In the genomic region with DNA sequence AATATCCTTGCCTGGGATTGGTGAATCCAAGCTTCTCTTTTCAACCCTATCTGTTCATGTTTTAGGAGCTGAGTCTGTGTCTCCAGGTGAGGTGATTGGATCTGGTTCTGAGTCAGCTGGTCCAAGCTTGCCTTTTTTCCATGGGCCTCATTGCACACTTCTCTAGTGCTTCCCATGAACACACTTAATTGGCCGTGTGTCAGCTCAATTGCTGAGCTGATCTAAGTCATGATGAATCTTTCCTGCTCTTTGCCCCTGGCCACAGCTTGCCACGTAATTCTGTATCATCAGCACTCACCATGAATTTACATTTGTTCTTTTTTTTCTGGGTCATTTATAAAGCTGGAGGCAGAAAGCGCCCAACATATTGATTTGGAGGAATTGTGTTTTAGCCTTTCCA, we compare ENCODE assay signal across 16 cellular contexts.
A peak's percentile ranks its signal among the peaks of the same experiment; 100 is the strongest.
DNase-seq lines count a peak whose midpoint lies in the region; ATAC-seq and TF ChIP-seq lines count a peak whose summit lies in the region.
"Had no signal": no experiment of that assay in that cellular context is flagged by ENCODE, and none has a peak within 500 bp of the region (broad histone marks: within the 10 kb centered on the region; RNA-seq: fewer than 3 reads in every experiment).

No MANE protein-coding gene starts in this region.

- no peaks in the 10 kb centered on the region for H3K79me2 ChIP-seq in SK-N-SH (ENCODE audit: insufficient read depth)

- no peaks in the 10 kb centered on the region for H3K4me1 ChIP-seq in breast epithelium
- peaks cover 0 to 4% of the 10 kb centered on the region in 2 experiments; a peak in 3 of 4 replicates for H3K4me1 ChIP-seq in SK-N-SH (ENCODE audit: control insufficient read depth in 1 of 2, insufficient read depth in 2 of 2, low read depth in 1 of 2, low read length in 1 of 2)
- no peaks in the 10 kb centered on the region for H3K4me1 ChIP-seq in mucosa of descending colon (ENCODE audit: low read depth)

- intact Hi-C loops in MCF 10A (cut with micrococcal nuclease) = no loop called here
- intact Hi-C loops in breast epithelium (cut with DNase I; ENCODE audit: low total_unique reads) = no loop called here
- intact Hi-C loops in mucosa of descending colon (cut with DNase I, micrococcal nuclease) = no loop called here

- WGBS in SK-N-SH (ENCODE audit: low lambda C conversion rate) = 4% methylated on average over 3 of the region's 3 CpGs

- no peak for ATAC-seq in mucosa of descending colon

- no peak for TF ChIP-seq CTCF in MCF 10A (IDR thresholded peaks at IDR 0.05; ENCODE audit: unreplicated experiment)
- no peak for TF ChIP-seq CTCF in breast epithelium (IDR thresholded peaks at IDR 0.05)
- TF ChIP-seq CTCF in SK-N-SH (IDR thresholded peaks at IDR 0.05) = no peak
- no peak for TF ChIP-seq CTCF in fibroblast of mammary gland (conservative IDR thresholded peaks at IDR 0.05; ENCODE audit: control insufficient read depth, insufficient read depth, low read depth, low read length)
- TF ChIP-seq CTCF in mucosa of descending colon (IDR thresholded peaks at IDR 0.05) = no peak

- peaks cover under 1% of the 10 kb centered on the region for H3K9me3 Mint-ChIP-seq in MCF 10A (ENCODE audit: unreplicated experiment)
- H3K9me3 Mint-ChIP-seq: type B pancreatic cell had no signal

- H3F3A ChIP-seq in SK-N-SH (replicated peaks; ENCODE audit: insufficient read depth) = no peaks in the 10 kb centered on the region

- no TSS peak for BruUV-seq in MCF 10A (replicated peaks; lab: Mats Ljungman, UMichigan)

- CTCF ChIA-PET in MCF 10A (lab: Yijun Ruan, JAX) (interaction anchor here (0.6 to 1.7 kb wide), 9 partner anchors 9 to 572 kb away, joined by 3 to 5 read pairs (median 3); no protein-coding TSS in a partner anchor), SK-N-SH (lab: Yijun Ruan, JAX) (interaction anchor here (0.6 to 1.4 kb wide), 5 partner anchors 11 to 691 kb away, joined by 3 to 6 read pairs (median 4); no protein-coding TSS in a partner anchor)

- no peak overlapping the region for H3K27ac ChIP-seq in breast epithelium
- H3K27ac ChIP-seq in SK-N-SH (ENCODE audit: low read depth in 2 of 2, low read length in 1 of 2) = no peak overlapping the region

- no peaks in the 10 kb centered on the region for H3K9me2 ChIP-seq in SK-N-SH

- no peak overlapping the region for H3K4me3 ChIP-seq in breast epithelium
- H3K4me3 ChIP-seq in SK-N-SH (ENCODE audit: low read depth in 2 of 2, low read length in 1 of 2) = no peak overlapping the region
- H3K4me3 ChIP-seq in fibroblast of mammary gland (ENCODE audit: control insufficient read depth, low read depth, low read length) = no peak overlapping the region
- no peak overlapping the region for H3K4me3 ChIP-seq in mucosa of descending colon

- no peak for TF ChIP-seq RAD21 in SK-N-SH (IDR thresholded peaks at IDR 0.05; ENCODE audit: low read length)

- H3K36me3 ChIP-seq in breast epithelium (no peaks in the 10 kb centered on the region), SK-N-SH (replicated peaks in 1 of 2; ENCODE audit: control insufficient read depth in 1 of 2, insufficient read depth in 2 of 2, low read length in 1 of 2) (no peaks in the 10 kb centered on the region), mucosa of descending colon (ENCODE audit: low read depth) (no peaks in the 10 kb centered on the region)

- peak; percentile 77 for DNase-seq in MCF 10A (ENCODE audit: unreplicated experiment)
- DNase-seq in breast epithelium (ENCODE audit: low spot score in 2 of 2) = no peak
- DNase-seq in SK-N-SH = no peak
- DNase-seq in fibroblast of mammary gland (ENCODE audit: low read depth) = peak; percentile 95
- no peak for DNase-seq in DMS114 treated with DMSO at 0.1 percent for 48 hours (lab: John Stamatoyannopoulos, UW; ENCODE audit: unreplicated experiment)
- no peak for DNase-seq in mucosa of descending colon
- no peak for DNase-seq in cerebellum (ENCODE audit: low spot score)
- no peak for DNase-seq in OCI-M2 (lab: John Stamatoyannopoulos, UW; ENCODE audit: unreplicated experiment)
- DNase-seq: 8988T; activated CD8-positive, alpha-beta memory T cell treated with anti-CD3 and anti-CD28 coated beads for 24 hours; activated gamma-delta T cell treated with Interleukin-2 at 50 U/mL for 16 hours; central memory CD4-positive, alpha-beta T cell; DND-41; NCI-H526 treated with DMSO at 0.1 percent for 48 hours; stimulated activated CD4-positive, alpha-beta T cell treated with anti-CD3 and anti-CD28 coated beads, Interleukin-12 subunit alpha, Interleukin-12 subunit beta, amount 100 ng/mL, for 4 hours had no signal

- peaks cover 8% of the 10 kb centered on the region for H3K4me1 Mint-ChIP-seq in MCF 10A (ENCODE audit: insufficient read depth, unreplicated experiment)

- H3K27me3 Mint-ChIP-seq in MCF 10A (ENCODE audit: insufficient read depth, unreplicated experiment) = peaks cover 9% of the 10 kb centered on the region

- H4K20me1 ChIP-seq in SK-N-SH (ENCODE audit: insufficient read depth) = no peaks in the 10 kb centered on the region

- peak overlapping the region; percentile 9 for H3K27ac Mint-ChIP-seq in MCF 10A (ENCODE audit: low read depth, unreplicated experiment)
- H3K27ac Mint-ChIP-seq: type B pancreatic cell had no signal

- TF ChIP-seq EP300 in SK-N-SH (IDR thresholded peaks at IDR 0.05; ENCODE audit: borderline replicate concordance in 1 of 2, low read depth in 1 of 2, low read length in 1 of 2) = peak in 1 of 2 experiments; percentile 58; a peak in 1 of 4 replicates

- H3K9me3 ChIP-seq in breast epithelium (no peaks in the 10 kb centered on the region), SK-N-SH (no peaks in the 10 kb centered on the region), mucosa of descending colon (no peaks in the 10 kb centered on the region)

- H3K4me3 Mint-ChIP-seq in MCF 10A (ENCODE audit: unreplicated experiment) = no peak overlapping the region
- H3K4me3 Mint-ChIP-seq: type B pancreatic cell had no signal

- H3K4me2 ChIP-seq in SK-N-SH = peak overlapping the region; percentile 30; the same call in 1 of the 2 replicates

- H3K27me3 ChIP-seq in breast epithelium (peaks cover 0 to 13% of the 10 kb centered on the region in 2 donors), SK-N-SH (ENCODE audit: insufficient read depth) (no peaks in the 10 kb centered on the region; the same call in 1 of the 2 replicates)

- POLR2A ChIA-PET in MCF 10A (lab: Yijun Ruan, JAX) (interaction anchor here (0.7 to 0.9 kb wide), 2 partner anchors 464 to 466 kb away, joined by 3 to 4 read pairs; no protein-coding TSS in a partner anchor), SK-N-SH (lab: Yijun Ruan, JAX) (no interaction called here)

- no peak for TF ChIP-seq POLR2A in breast epithelium (IDR thresholded peaks at IDR 0.05)

- no peak overlapping the region for H3K9ac ChIP-seq in SK-N-SH

- H2AFZ ChIP-seq in SK-N-SH (ENCODE audit: low read depth) = no peak overlapping the region

- H3K36me3 Mint-ChIP-seq in MCF 10A (ENCODE audit: insufficient read depth, unreplicated experiment) = no peaks in the 10 kb centered on the region
- H3K36me3 Mint-ChIP-seq: type B pancreatic cell had no signal

TF ChIP-seq in SK-N-SH, 30 proteins besides CTCF, POLR2A, EP300 and RAD21 (continues in another document):
- TF ChIP-seq, protein P1, sequence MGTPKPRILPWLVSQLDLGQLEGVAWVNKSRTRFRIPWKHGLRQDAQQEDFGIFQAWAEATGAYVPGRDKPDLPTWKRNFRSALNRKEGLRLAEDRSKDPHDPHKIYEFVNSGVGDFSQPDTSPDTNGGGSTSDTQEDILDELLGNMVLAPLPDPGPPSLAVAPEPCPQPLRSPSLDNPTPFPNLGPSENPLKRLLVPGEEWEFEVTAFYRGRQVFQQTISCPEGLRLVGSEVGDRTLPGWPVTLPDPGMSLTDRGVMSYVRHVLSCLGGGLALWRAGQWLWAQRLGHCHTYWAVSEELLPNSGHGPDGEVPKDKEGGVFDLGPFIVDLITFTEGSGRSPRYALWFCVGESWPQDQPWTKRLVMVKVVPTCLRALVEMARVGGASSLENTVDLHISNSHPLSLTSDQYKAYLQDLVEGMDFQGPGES (IDR thresholded peaks at IDR 0.05; ENCODE audit: low read depth, low read length) = no peak
- TF ChIP-seq TEAD4 (IDR thresholded peaks at IDR 0.05; ENCODE audit: borderline replicate concordance, insufficient read depth) = no peak
- TF ChIP-seq, protein P2, sequence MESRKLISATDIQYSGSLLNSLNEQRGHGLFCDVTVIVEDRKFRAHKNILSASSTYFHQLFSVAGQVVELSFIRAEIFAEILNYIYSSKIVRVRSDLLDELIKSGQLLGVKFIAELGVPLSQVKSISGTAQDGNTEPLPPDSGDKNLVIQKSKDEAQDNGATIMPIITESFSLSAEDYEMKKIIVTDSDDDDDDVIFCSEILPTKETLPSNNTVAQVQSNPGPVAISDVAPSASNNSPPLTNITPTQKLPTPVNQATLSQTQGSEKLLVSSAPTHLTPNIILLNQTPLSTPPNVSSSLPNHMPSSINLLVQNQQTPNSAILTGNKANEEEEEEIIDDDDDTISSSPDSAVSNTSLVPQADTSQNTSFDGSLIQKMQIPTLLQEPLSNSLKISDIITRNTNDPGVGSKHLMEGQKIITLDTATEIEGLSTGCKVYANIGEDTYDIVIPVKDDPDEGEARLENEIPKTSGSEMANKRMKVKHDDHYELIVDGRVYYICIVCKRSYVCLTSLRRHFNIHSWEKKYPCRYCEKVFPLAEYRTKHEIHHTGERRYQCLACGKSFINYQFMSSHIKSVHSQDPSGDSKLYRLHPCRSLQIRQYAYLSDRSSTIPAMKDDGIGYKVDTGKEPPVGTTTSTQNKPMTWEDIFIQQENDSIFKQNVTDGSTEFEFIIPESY (IDR thresholded peaks at IDR 0.05; ENCODE audit: borderline replicate concordance, low read depth) = no peak
- no peak for TF ChIP-seq ELF1 (IDR thresholded peaks at IDR 0.05)
- no peak for TF ChIP-seq CHD2 (IDR thresholded peaks at IDR 0.05; ENCODE audit: low read length, partially characterized antibody)
- peak; percentile 71 for TF ChIP-seq TCF12 (IDR thresholded peaks at IDR 0.05)

Comparison
In these comparisons a context has a peak if more than half of its experiments do, and no peak if none do; other contexts are left out.
1. DNase-seq: peak in MCF 10A (single experiment) and fibroblast of mammary gland (single experiment); none in breast epithelium (0 of 2), SK-N-SH (single experiment), DMS114 treated with DMSO at 0.1 percent for 48 hours (single experiment), mucosa of descending colon (0 of 3), cerebellum (single experiment) and OCI-M2 (single experiment).